Comparison of ENCODE assay signal across 2 cellular contexts in genomic region chr12:113996026-113996425, GRCh38.
TF ChIP-seq lines count a peak whose summit lies in the region.

No MANE protein-coding gene starts in this region.

TF ChIP-seq in SK-N-SH treated with all-trans-retinoic acid at 6 μM for 48 hours, 23 proteins besides CTCF, POLR2A, EP300 and RAD21 (continued from another document):
- TF ChIP-seq SNAI2 (CRISPR knock-in tag; IDR thresholded peaks at IDR 0.05) (no peak), POU6F1 (CRISPR knock-in tag; IDR thresholded peaks at IDR 0.05; ENCODE audit: borderline replicate concordance, low read depth) (no peak), PATZ1 (CRISPR knock-in tag; IDR thresholded peaks at IDR 0.05; ENCODE audit: borderline replicate concordance) (no peak), ZNF565 (CRISPR knock-in tag; conservative IDR thresholded peaks at IDR 0.05; ENCODE audit: low read depth) (no peak), ISL1 (CRISPR knock-in tag; IDR thresholded peaks at IDR 0.05) (no peak), CREB5 (CRISPR knock-in tag; IDR thresholded peaks at IDR 0.05; ENCODE audit: low read depth) (no peak), ZC3H10 (CRISPR knock-in tag; IDR thresholded peaks at IDR 0.05) (no peak), ZNF70 (CRISPR knock-in tag; IDR thresholded peaks at IDR 0.05) (no peak)

TF ChIP-seq in SK-N-SH, 30 proteins besides CTCF, POLR2A, EP300 and RAD21 (continued from another document):
- TF ChIP-seq ZBTB33 (IDR thresholded peaks at IDR 0.05; ENCODE audit: borderline replicate concordance, low read depth), result no peak
- no peak for TF ChIP-seq GABPA (IDR thresholded peaks at IDR 0.05; ENCODE audit: low read depth)
- TF ChIP-seq TAF1 (IDR thresholded peaks at IDR 0.05; ENCODE audit: borderline replicate concordance, low read depth, low read length), result no peak
- TF ChIP-seq USF2 (IDR thresholded peaks at IDR 0.05; ENCODE audit: borderline replicate concordance, low read depth, low read length), result no peak
- no peak for TF ChIP-seq YY1 (IDR thresholded peaks at IDR 0.05; ENCODE audit: low read depth)
- TF ChIP-seq POLR2AphosphoS5 (IDR thresholded peaks at IDR 0.05; ENCODE audit: low read depth, low read length), result no peak
- TF ChIP-seq USF1 (IDR thresholded peaks at IDR 0.05; ENCODE audit: borderline replicate concordance, low read depth), result no peak
- TF ChIP-seq TEAD4 (IDR thresholded peaks at IDR 0.05; ENCODE audit: borderline replicate concordance, insufficient read depth), result no peak
- TF ChIP-seq CHD2 (IDR thresholded peaks at IDR 0.05; ENCODE audit: low read length, partially characterized antibody), result no peak
- no peak for TF ChIP-seq MAX (IDR thresholded peaks at IDR 0.05; ENCODE audit: low read depth)
- no peak for TF ChIP-seq FOSL2 (IDR thresholded peaks at IDR 0.05; ENCODE audit: borderline replicate concordance, low read depth)
- TF ChIP-seq EZH2phosphoT487 (IDR thresholded peaks at IDR 0.05; ENCODE audit: borderline replicate concordance, low read depth), result no peak
TF ChIP-seq in SK-N-SH: peak in this region for 0.
